ENCODE assay signal across 1 cellular context in genomic region chr6:4896401-4896800, GRCh38.
TF ChIP-seq lines count a peak whose summit lies in the region.

No MANE protein-coding gene starts in this region.

TF ChIP-seq in WTC11, 78 proteins besides CTCF, POLR2A, EP300 and RAD21 (continued from another document):
- TF ChIP-seq, protein P1, sequence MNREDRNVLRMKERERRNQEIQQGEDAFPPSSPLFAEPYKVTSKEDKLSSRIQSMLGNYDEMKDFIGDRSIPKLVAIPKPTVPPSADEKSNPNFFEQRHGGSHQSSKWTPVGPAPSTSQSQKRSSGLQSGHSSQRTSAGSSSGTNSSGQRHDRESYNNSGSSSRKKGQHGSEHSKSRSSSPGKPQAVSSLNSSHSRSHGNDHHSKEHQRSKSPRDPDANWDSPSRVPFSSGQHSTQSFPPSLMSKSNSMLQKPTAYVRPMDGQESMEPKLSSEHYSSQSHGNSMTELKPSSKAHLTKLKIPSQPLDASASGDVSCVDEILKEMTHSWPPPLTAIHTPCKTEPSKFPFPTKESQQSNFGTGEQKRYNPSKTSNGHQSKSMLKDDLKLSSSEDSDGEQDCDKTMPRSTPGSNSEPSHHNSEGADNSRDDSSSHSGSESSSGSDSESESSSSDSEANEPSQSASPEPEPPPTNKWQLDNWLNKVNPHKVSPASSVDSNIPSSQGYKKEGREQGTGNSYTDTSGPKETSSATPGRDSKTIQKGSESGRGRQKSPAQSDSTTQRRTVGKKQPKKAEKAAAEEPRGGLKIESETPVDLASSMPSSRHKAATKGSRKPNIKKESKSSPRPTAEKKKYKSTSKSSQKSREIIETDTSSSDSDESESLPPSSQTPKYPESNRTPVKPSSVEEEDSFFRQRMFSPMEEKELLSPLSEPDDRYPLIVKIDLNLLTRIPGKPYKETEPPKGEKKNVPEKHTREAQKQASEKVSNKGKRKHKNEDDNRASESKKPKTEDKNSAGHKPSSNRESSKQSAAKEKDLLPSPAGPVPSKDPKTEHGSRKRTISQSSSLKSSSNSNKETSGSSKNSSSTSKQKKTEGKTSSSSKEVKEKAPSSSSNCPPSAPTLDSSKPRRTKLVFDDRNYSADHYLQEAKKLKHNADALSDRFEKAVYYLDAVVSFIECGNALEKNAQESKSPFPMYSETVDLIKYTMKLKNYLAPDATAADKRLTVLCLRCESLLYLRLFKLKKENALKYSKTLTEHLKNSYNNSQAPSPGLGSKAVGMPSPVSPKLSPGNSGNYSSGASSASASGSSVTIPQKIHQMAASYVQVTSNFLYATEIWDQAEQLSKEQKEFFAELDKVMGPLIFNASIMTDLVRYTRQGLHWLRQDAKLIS (CRISPR knock-in tag; IDR thresholded peaks at IDR 0.05; ENCODE audit: borderline replicate concordance) = no peak
- no peak for TF ChIP-seq FOXP4 (CRISPR knock-in tag; IDR thresholded peaks at IDR 0.05)
- TF ChIP-seq ZSCAN18 (CRISPR knock-in tag; IDR thresholded peaks at IDR 0.05) = no peak
- TF ChIP-seq TEAD4 (CRISPR knock-in tag; IDR thresholded peaks at IDR 0.05) = no peak
- no peak for TF ChIP-seq OVOL2 (CRISPR knock-in tag; IDR thresholded peaks at IDR 0.05; ENCODE audit: borderline replicate concordance)
- no peak for TF ChIP-seq ELF4 (CRISPR knock-in tag; IDR thresholded peaks at IDR 0.05; ENCODE audit: low read depth)
- no peak for TF ChIP-seq ATF1 (CRISPR knock-in tag; IDR thresholded peaks at IDR 0.05)
- no peak for TF ChIP-seq ERG (CRISPR knock-in tag; IDR thresholded peaks at IDR 0.05)
